16 cellular contexts compared by ENCODE assay signal in the genomic region with DNA sequence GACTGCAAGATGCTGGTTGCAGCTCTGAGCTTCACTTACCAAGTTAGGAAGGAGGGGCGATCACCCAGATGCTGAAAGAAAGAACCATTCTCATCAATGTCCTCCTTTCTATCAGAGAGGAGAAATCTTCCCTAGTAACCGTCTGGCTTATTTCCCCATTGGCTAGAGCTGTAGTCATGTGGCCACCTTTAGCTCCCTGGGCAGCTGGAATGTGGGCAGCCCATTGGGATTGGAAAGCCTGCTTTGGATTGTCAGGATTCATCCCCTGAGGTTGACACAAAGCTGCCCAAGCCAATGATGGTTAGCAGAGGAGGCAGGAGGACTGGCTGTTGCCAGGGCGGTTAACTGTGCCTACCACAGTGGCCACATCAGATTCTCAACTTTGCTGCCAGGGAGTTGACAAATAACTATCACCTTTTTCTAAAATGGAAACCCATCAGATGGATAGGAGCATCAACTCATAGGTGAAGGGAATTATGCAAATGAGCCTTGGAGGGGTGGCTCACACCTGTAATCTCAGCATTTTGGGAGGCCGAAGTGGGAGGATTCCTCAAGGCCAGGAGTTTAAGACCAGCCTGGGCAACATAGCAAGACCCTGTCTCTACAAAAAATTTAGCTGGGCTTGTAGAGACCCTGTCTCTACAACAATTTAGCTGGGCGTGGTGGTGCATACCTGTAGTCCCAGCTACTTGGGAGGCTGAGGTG.
"Had no signal": no experiment of that assay in that cellular context is flagged by ENCODE, and none has a peak within 500 bp of the region (broad histone marks: within the 10 kb centered on the region; RNA-seq: fewer than 3 reads in every experiment).

No MANE protein-coding gene starts in this region.

- H3K9me3 ChIP-seq: gastrocnemius medialis, prostate gland, suprapubic skin had no signal

- DNase-seq: activated CD4-positive, alpha-beta T cell treated with anti-CD3 and anti-CD28 coated beads, Interleukin-2, amount 10 ng/mL, durations not matched to agents 7 days and 5 days; activated CD8-positive, alpha-beta memory T cell treated with anti-CD3 and anti-CD28 coated beads for 24 hours; activated naive CD4-positive, alpha-beta T cell treated with Interleukin-2 at 50 U/mL for 16 hours; anterior cingulate cortex; cerebellar nuclear complex; erythroblast; gastrocnemius medialis; kidney glomerular epithelial cell; nephron progenitor cell; right cardiac atrium; stimulated activated CD4-positive, alpha-beta T cell treated with anti-CD3 and anti-CD28 coated beads, Interleukin-4, amount 100 ng/mL, for 4 hours; stimulated activated CD8-positive, alpha-beta memory T cell treated with anti-CD3 and anti-CD28 coated beads, Interleukin-4, amount 100 ng/mL, for 48 hours; stimulated activated naive CD8-positive, alpha-beta T cell treated with anti-CD3 and anti-CD28 coated beads, Interleukin-15, Interleukin-2, amounts not matched to agents 100 U/mL and 50 U/mL, for 24 hours had no signal

- H3K4me1 ChIP-seq: gastrocnemius medialis, prostate gland, suprapubic skin had no signal

- H3K27me3 ChIP-seq: gastrocnemius medialis, suprapubic skin had no signal

- H3K4me3 ChIP-seq: gastrocnemius medialis, prostate gland, smooth muscle cell, suprapubic skin had no signal

- ATAC-seq: gastrocnemius medialis; right cardiac atrium; stimulated activated naive CD8-positive, alpha-beta T cell treated with anti-CD3 and anti-CD28 coated beads, Interleukin-15, Interleukin-2, amounts not matched to agents 100 U/mL and 50 U/mL, for 24 hours had no signal

- H3K4me2 ChIP-seq: smooth muscle cell had no signal

- H3K27ac ChIP-seq: gastrocnemius medialis, prostate gland, suprapubic skin had no signal

- H3K36me3 ChIP-seq: gastrocnemius medialis, prostate gland, suprapubic skin had no signal
